ENCODE assay signal across 1 cellular context in the genomic region with DNA sequence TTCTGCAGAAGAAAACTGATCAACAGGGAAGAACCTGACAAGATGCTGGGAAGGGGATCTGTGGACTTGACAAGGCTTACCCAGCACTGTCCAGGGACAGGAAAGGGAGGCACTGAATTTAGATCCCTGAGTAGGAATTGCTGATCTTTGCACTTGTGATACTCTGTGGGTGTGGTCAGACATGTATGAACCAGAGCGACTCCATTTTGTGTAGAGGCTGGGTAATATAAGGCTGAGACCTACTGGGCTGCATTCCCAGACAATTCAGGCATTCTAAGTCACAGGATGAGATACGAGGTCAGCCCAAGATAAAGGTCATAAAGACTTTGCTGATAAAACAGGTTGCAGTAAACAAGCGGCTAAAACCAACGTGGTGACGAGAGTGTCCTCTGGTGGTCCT.
TF ChIP-seq lines count a peak whose summit lies in the region.

No MANE protein-coding gene starts in this region.

TF ChIP-seq in K562, 482 proteins besides CTCF, POLR2A, EP300 and RAD21 (continued from another document):
- TF ChIP-seq, protein P1, sequence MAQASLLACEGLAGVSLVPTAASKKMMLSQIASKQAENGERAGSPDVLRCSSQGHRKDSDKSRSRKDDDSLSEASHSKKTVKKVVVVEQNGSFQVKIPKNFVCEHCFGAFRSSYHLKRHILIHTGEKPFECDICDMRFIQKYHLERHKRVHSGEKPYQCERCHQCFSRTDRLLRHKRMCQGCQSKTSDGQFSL (CRISPR knock-in tag; IDR thresholded peaks at IDR 0.05) = no peak
- TF ChIP-seq, protein P1 (tag; IDR thresholded peaks at IDR 0.05) = 0 out of 4 replicates have a peak, but pooled peaks of 1 of the 2 experiments have one; percentile 63
- TF ChIP-seq, protein P2, sequence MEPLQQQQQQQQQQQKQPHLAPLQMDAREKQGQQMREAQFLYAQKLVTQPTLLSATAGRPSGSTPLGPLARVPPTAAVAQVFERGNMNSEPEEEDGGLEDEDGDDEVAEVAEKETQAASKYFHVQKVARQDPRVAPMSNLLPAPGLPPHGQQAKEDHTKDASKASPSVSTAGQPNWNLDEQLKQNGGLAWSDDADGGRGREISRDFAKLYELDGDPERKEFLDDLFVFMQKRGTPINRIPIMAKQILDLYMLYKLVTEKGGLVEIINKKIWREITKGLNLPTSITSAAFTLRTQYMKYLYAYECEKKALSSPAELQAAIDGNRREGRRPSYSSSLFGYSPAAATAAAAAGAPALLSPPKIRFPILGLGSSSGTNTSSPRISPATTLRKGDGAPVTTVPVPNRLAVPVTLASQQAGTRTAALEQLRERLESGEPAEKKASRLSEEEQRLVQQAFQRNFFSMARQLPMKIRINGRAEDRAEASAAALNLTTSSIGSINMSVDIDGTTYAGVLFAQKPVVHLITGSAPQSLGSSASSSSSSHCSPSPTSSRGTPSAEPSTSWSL (CRISPR knock-in tag; IDR thresholded peaks at IDR 0.05; ENCODE audit: borderline replicate concordance) = no peak
- no peak for TF ChIP-seq NFRKB (IDR thresholded peaks at IDR 0.05; ENCODE audit: low read depth)
- no peak for TF ChIP-seq SETDB1 (IDR thresholded peaks at IDR 0.05; ENCODE audit: low read length)
- TF ChIP-seq BRD9 (IDR thresholded peaks at IDR 0.05; ENCODE audit: low read depth, partially characterized antibody) = no peak
- TF ChIP-seq, protein P3, sequence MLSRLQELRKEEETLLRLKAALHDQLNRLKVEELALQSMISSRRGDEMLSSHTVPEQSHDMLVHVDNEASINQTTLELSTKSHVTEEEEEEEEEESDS (CRISPR knock-in tag; IDR thresholded peaks at IDR 0.05) = no peak
- no peak for TF ChIP-seq JUN (IDR thresholded peaks at IDR 0.05; ENCODE audit: borderline replicate concordance, low read depth, low read length)
- TF ChIP-seq JUN (CRISPR knock-in tag; IDR thresholded peaks at IDR 0.05; ENCODE audit: borderline replicate concordance) = no peak
- no peak for TF ChIP-seq KDM4B (IDR thresholded peaks at IDR 0.05; ENCODE audit: borderline replicate concordance in 2 of 2, low read depth in 1 of 2)
- TF ChIP-seq PTTG1 (tag; IDR thresholded peaks at IDR 0.05; ENCODE audit: low read depth) = 0 out of 2 replicates have a peak, but pooled peaks have one; percentile 40
- no peak for TF ChIP-seq ZNF668 (CRISPR knock-in tag; IDR thresholded peaks at IDR 0.05)
- TF ChIP-seq GTF2A2 (tag; IDR thresholded peaks at IDR 0.05) = peak; percentile 66; the same call in 1 of the 2 replicates
- no peak for TF ChIP-seq HDAC6 (IDR thresholded peaks at IDR 0.05; ENCODE audit: low read depth, low read length)
- TF ChIP-seq, protein P4, sequence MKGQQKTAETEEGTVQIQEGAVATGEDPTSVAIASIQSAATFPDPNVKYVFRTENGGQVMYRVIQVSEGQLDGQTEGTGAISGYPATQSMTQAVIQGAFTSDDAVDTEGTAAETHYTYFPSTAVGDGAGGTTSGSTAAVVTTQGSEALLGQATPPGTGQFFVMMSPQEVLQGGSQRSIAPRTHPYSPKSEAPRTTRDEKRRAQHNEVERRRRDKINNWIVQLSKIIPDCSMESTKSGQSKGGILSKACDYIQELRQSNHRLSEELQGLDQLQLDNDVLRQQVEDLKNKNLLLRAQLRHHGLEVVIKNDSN (CRISPR knock-in tag; IDR thresholded peaks at IDR 0.05) = no peak
- TF ChIP-seq, protein P5, sequence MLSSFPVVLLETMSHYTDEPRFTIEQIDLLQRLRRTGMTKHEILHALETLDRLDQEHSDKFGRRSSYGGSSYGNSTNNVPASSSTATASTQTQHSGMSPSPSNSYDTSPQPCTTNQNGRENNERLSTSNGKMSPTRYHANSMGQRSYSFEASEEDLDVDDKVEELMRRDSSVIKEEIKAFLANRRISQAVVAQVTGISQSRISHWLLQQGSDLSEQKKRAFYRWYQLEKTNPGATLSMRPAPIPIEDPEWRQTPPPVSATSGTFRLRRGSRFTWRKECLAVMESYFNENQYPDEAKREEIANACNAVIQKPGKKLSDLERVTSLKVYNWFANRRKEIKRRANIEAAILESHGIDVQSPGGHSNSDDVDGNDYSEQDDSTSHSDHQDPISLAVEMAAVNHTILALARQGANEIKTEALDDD (IDR thresholded peaks at IDR 0.05) = no peak
- TF ChIP-seq PTRF (tag; IDR thresholded peaks at IDR 0.05) = 0 out of 2 replicates have a peak, but pooled peaks have one; percentile 27
- TF ChIP-seq MCM7 (IDR thresholded peaks at IDR 0.05) = no peak
- TF ChIP-seq MTA1 (IDR thresholded peaks at IDR 0.05; ENCODE audit: borderline replicate concordance) = no peak
- TF ChIP-seq ZNF583 (CRISPR knock-in tag; IDR thresholded peaks at IDR 0.05) = no peak
- no peak for TF ChIP-seq ZNF551 (CRISPR knock-in tag; IDR thresholded peaks at IDR 0.05)
- TF ChIP-seq EHMT2 (IDR thresholded peaks at IDR 0.05) = no peak
- no peak for TF ChIP-seq GATAD2B (IDR thresholded peaks at IDR 0.05; ENCODE audit: borderline replicate concordance)
- TF ChIP-seq, protein P6, sequence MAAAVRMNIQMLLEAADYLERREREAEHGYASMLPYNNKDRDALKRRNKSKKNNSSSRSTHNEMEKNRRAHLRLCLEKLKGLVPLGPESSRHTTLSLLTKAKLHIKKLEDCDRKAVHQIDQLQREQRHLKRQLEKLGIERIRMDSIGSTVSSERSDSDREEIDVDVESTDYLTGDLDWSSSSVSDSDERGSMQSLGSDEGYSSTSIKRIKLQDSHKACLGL (CRISPR knock-in tag; IDR thresholded peaks at IDR 0.05; ENCODE audit: borderline replicate concordance, poor library complexity, severe bottlenecking) = no peak
- TF ChIP-seq ZSCAN32 (CRISPR knock-in tag; IDR thresholded peaks at IDR 0.05) = no peak
- no peak for TF ChIP-seq ZNF232 (CRISPR knock-in tag; IDR thresholded peaks at IDR 0.05)
- TF ChIP-seq, protein P7, sequence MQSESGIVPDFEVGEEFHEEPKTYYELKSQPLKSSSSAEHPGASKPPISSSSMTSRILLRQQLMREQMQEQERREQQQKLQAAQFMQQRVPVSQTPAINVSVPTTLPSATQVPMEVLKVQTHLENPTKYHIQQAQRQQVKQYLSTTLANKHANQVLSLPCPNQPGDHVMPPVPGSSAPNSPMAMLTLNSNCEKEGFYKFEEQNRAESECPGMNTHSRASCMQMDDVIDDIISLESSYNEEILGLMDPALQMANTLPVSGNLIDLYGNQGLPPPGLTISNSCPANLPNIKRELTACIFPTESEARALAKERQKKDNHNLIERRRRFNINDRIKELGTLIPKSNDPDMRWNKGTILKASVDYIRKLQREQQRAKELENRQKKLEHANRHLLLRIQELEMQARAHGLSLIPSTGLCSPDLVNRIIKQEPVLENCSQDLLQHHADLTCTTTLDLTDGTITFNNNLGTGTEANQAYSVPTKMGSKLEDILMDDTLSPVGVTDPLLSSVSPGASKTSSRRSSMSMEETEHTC (IDR thresholded peaks at IDR 0.05) = no peak
- no peak for TF ChIP-seq POLR2B (IDR thresholded peaks at IDR 0.05; ENCODE audit: low read depth, partially characterized antibody)
- TF ChIP-seq ZFP30 (CRISPR knock-in tag; IDR thresholded peaks at IDR 0.05; ENCODE audit: borderline replicate concordance) = no peak
- TF ChIP-seq NFIC (IDR thresholded peaks at IDR 0.05) = no peak
- no peak for TF ChIP-seq NR2C1 (IDR thresholded peaks at IDR 0.05)
- TF ChIP-seq NR2C1 (tag; IDR thresholded peaks at IDR 0.05) = peak; percentile 41; the same call in 1 of the 2 replicates
- no peak for TF ChIP-seq RBM39 (optimal IDR thresholded peaks at IDR 0.05; ENCODE audit: low read depth, low read length)
- TF ChIP-seq, protein P8, sequence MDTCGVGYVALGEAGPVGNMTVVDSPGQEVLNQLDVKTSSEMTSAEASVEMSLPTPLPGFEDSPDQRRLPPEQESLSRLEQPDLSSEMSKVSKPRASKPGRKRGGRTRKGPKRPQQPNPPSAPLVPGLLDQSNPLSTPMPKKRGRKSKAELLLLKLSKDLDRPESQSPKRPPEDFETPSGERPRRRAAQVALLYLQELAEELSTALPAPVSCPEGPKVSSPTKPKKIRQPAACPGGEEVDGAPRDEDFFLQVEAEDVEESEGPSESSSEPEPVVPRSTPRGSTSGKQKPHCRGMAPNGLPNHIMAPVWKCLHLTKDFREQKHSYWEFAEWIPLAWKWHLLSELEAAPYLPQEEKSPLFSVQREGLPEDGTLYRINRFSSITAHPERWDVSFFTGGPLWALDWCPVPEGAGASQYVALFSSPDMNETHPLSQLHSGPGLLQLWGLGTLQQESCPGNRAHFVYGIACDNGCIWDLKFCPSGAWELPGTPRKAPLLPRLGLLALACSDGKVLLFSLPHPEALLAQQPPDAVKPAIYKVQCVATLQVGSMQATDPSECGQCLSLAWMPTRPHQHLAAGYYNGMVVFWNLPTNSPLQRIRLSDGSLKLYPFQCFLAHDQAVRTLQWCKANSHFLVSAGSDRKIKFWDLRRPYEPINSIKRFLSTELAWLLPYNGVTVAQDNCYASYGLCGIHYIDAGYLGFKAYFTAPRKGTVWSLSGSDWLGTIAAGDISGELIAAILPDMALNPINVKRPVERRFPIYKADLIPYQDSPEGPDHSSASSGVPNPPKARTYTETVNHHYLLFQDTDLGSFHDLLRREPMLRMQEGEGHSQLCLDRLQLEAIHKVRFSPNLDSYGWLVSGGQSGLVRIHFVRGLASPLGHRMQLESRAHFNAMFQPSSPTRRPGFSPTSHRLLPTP (IDR thresholded peaks at IDR 0.05; ENCODE audit: borderline replicate concordance, extremely low read depth, insufficient read length) = no peak
- TF ChIP-seq DMBX1 (CRISPR knock-in tag; IDR thresholded peaks at IDR 0.05; ENCODE audit: borderline replicate concordance) = 0 out of 2 replicates have a peak, but pooled peaks have one; percentile 22
- TF ChIP-seq, protein P9, sequence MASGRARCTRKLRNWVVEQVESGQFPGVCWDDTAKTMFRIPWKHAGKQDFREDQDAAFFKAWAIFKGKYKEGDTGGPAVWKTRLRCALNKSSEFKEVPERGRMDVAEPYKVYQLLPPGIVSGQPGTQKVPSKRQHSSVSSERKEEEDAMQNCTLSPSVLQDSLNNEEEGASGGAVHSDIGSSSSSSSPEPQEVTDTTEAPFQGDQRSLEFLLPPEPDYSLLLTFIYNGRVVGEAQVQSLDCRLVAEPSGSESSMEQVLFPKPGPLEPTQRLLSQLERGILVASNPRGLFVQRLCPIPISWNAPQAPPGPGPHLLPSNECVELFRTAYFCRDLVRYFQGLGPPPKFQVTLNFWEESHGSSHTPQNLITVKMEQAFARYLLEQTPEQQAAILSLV (tag; IDR thresholded peaks at IDR 0.05) = no peak
- no peak for TF ChIP-seq PHTF2 (CRISPR knock-in tag; IDR thresholded peaks at IDR 0.05)
- TF ChIP-seq MEF2D (tag; conservative IDR thresholded peaks at IDR 0.05; ENCODE audit: low read depth) = 0 out of 2 replicates have a peak, but pooled peaks have one; percentile 37
- no peak for TF ChIP-seq SMARCB1 (IDR thresholded peaks at IDR 0.05; ENCODE audit: insufficient read length, low read depth)
- no peak for TF ChIP-seq TCF3 (CRISPR knock-in tag; IDR thresholded peaks at IDR 0.05)
- no peak for TF ChIP-seq CREBBP (IDR thresholded peaks at IDR 0.05; ENCODE audit: low read depth, low read length)
- no peak for TF ChIP-seq NR4A1 (CRISPR knock-in tag; IDR thresholded peaks at IDR 0.05)
- TF ChIP-seq NR4A1 (tag; IDR thresholded peaks at IDR 0.05) = peak; percentile 81; the same call in 1 of the 2 replicates
- TF ChIP-seq, protein P10, sequence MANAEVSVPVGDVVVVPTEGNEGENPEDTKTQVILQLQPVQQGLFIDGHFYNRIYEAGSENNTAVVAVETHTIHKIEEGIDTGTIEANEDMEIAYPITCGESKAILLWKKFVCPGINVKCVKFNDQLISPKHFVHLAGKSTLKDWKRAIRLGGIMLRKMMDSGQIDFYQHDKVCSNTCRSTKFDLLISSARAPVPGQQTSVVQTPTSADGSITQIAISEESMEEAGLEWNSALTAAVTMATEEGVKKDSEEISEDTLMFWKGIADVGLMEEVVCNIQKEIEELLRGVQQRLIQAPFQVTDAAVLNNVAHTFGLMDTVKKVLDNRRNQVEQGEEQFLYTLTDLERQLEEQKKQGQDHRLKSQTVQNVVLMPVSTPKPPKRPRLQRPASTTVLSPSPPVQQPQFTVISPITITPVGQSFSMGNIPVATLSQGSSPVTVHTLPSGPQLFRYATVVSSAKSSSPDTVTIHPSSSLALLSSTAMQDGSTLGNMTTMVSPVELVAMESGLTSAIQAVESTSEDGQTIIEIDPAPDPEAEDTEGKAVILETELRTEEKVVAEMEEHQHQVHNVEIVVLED (CRISPR knock-in tag; IDR thresholded peaks at IDR 0.05) = no peak
- no peak for TF ChIP-seq FOXJ3 (CRISPR knock-in tag; IDR thresholded peaks at IDR 0.05)
- TF ChIP-seq PYGO2 (tag; IDR thresholded peaks at IDR 0.05) = peak; percentile 44; the same call in 1 of the 2 replicates
- TF ChIP-seq, protein P11, sequence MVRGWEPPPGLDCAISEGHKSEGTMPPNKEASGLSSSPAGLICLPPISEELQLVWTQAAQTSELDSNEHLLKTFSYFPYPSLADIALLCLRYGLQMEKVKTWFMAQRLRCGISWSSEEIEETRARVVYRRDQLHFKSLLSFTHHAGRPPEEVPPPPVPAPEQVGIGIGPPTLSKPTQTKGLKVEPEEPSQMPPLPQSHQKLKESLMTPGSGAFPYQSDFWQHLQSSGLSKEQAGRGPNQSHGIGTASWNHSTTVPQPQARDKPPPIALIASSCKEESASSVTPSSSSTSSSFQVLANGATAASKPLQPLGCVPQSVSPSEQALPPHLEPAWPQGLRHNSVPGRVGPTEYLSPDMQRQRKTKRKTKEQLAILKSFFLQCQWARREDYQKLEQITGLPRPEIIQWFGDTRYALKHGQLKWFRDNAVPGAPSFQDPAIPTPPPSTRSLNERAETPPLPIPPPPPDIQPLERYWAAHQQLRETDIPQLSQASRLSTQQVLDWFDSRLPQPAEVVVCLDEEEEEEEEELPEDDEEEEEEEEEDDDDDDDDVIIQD (CRISPR knock-in tag; IDR thresholded peaks at IDR 0.05) = no peak
- TF ChIP-seq MAFF (IDR thresholded peaks at IDR 0.05; ENCODE audit: low read length) = no peak
